ENCODE assay signal across 8 cellular contexts in genomic region chrX:144896323-144896722, GRCh38.
A peak's percentile ranks its signal among the peaks of the same experiment; 100 is the strongest.
DNase-seq lines count a peak whose midpoint lies in the region; ATAC-seq and TF ChIP-seq lines count a peak whose summit lies in the region.
"Had no signal": no experiment of that assay in that cellular context is flagged by ENCODE, and none has a peak within 500 bp of the region (broad histone marks: within the 10 kb centered on the region; RNA-seq: fewer than 3 reads in every experiment).

No MANE protein-coding gene starts in this region.

- no peak overlapping the region for H3K4me2 ChIP-seq in mesendoderm (ENCODE audit: low read length)

- H3K23ac ChIP-seq in mesendoderm (ENCODE audit: low read length) = no peak overlapping the region

- no peaks in the 10 kb centered on the region for H3K79me2 ChIP-seq in mesendoderm (ENCODE audit: control insufficient read depth, insufficient read depth, low read length)

- no peak overlapping the region for H2BK5ac ChIP-seq in mesendoderm (ENCODE audit: low read length)

- DNase-seq in GM06990 (ENCODE audit: extremely low read depth, insufficient read length) = no peak
- DNase-seq in SKM-1 (lab: John Stamatoyannopoulos, UW; ENCODE audit: unreplicated experiment) = peak; percentile 6
- peak; percentile 37 for DNase-seq in mesendoderm
- DNase-seq in DMS114 treated with DMSO at 0.1 percent for 48 hours (lab: John Stamatoyannopoulos, UW; ENCODE audit: unreplicated experiment) = no peak
- DNase-seq: hippocampal formation had no signal

- H3K56ac ChIP-seq in mesendoderm (ENCODE audit: low read length) = no peak overlapping the region

- no peak overlapping the region for H4K5ac ChIP-seq in mesendoderm (ENCODE audit: low read length)

- no peak overlapping the region for H2BK120ac ChIP-seq in mesendoderm (ENCODE audit: low read depth, low read length)

- H2BK15ac ChIP-seq in mesendoderm (replicated peaks; ENCODE audit: low read depth) = no peak overlapping the region

- no peaks in the 10 kb centered on the region for H3K4me1 ChIP-seq in mesendoderm (ENCODE audit: control insufficient read depth, low read depth, low read length)

- no peak overlapping the region for H3K4ac ChIP-seq in mesendoderm (ENCODE audit: low read depth, low read length)

- ATAC-seq in HG03342 (IDR thresholded peaks at IDR 0.05; ENCODE audit: unreplicated experiment) (peak; percentile 71), HG02759 (IDR thresholded peaks at IDR 0.05; ENCODE audit: unreplicated experiment) (no peak), HG02973 (IDR thresholded peaks at IDR 0.05; ENCODE audit: unreplicated experiment) (no peak)

- no peak overlapping the region for H4K8ac ChIP-seq in mesendoderm (ENCODE audit: low read depth, low read length)

- no peak overlapping the region for H3K9ac ChIP-seq in mesendoderm (ENCODE audit: low read length)

- TF ChIP-seq CTCF in GM06990 (IDR thresholded peaks at IDR 0.05; ENCODE audit: insufficient read depth, low read length, poor library complexity, severe bottlenecking) = peak; percentile 11

- H3K36me3 ChIP-seq in GM06990 (ENCODE audit: control insufficient read depth, insufficient read depth, low read length) (no peaks in the 10 kb centered on the region), mesendoderm (ENCODE audit: control insufficient read depth, insufficient read depth, low read length) (no peaks in the 10 kb centered on the region)

- no peak overlapping the region for H2AK5ac ChIP-seq in mesendoderm (ENCODE audit: low read length)

- no peak overlapping the region for H3K18ac ChIP-seq in mesendoderm (ENCODE audit: low read length)

- no peaks in the 10 kb centered on the region for H3K79me1 ChIP-seq in mesendoderm (ENCODE audit: low read length)

- no peak overlapping the region for H3K27ac ChIP-seq in mesendoderm (ENCODE audit: low read depth, low read length)

- no peak overlapping the region for H3K4me3 ChIP-seq in GM06990 (replicated peaks; ENCODE audit: low read depth, low read length)
- no peak overlapping the region for H3K4me3 ChIP-seq in mesendoderm (ENCODE audit: low read length)

- H3K27me3 ChIP-seq in GM06990 (replicated peaks; ENCODE audit: control insufficient read depth, insufficient read depth, low read length) = no peaks in the 10 kb centered on the region
- no peaks in the 10 kb centered on the region for H3K27me3 ChIP-seq in mesendoderm (ENCODE audit: insufficient read depth, low read length, poor library complexity)

Comparison
In these comparisons a context has a peak if more than half of its experiments do, and no peak if none do; other contexts are left out.
1. DNase-seq: peak in SKM-1 (single experiment) and mesendoderm (single experiment); none in GM06990 (single experiment) and DMS114 treated with DMSO at 0.1 percent for 48 hours (single experiment).